In genomic region chr1:224182866-224183590, GRCh38 we compare ENCODE assay signal across 8 cellular contexts. TPM values are rescaled to one million over a fixed set of nuclear protein-coding genes. Genes with fewer than 3 reads are reported as not detected.
DNase-seq lines count a peak whose midpoint lies in the region; ATAC-seq and TF ChIP-seq lines count a peak whose summit lies in the region.

Gene DEGS1, plus strand, starts transcription at chr1:224183240. Its CDS starts 97 bp downstream, at chr1:224183337.

- H3K9me3 Mint-ChIP-seq in CD4-positive, alpha-beta memory T cell, result peaks cover 0 to 4% (median 0%) of the 10 kb centered on the region in 8 donors
- no peaks in the 10 kb centered on the region for H3K9me3 Mint-ChIP-seq in activated CD8-positive, alpha-beta T cell treated with anti-CD3 and anti-CD28 coated beads for 36 hours

- H3K4me3 ChIP-seq in CD4-positive, alpha-beta memory T cell (ENCODE audit: low read length in 2 of 2), result peak within 1 kb of the TSS; percentile 79
- H3K4me3 ChIP-seq in ectodermal cell (ENCODE audit: insufficient read depth, low read depth, low read length), result peak within 1 kb of the TSS; percentile 63

- peak within 1 kb of the TSS; percentile 93 for H3K27ac ChIP-seq in CD4-positive, alpha-beta memory T cell (ENCODE audit: low read depth, low read length)
- H3K27ac ChIP-seq in ectodermal cell (ENCODE audit: insufficient read depth, low read depth, low read length, poor library complexity, severe bottlenecking), result peak within 1 kb of the TSS; percentile 79

- peaks cover 27 to 53% (median 40%) of the 10 kb centered on the region in 4 donors for H3K4me1 Mint-ChIP-seq in CD4-positive, alpha-beta memory T cell
- H3K4me1 Mint-ChIP-seq in activated CD8-positive, alpha-beta T cell treated with anti-CD3 and anti-CD28 coated beads for 36 hours (ENCODE audit: low read depth), result peaks cover 41% of the 10 kb centered on the region

- H3K27me3 Mint-ChIP-seq in CD4-positive, alpha-beta memory T cell, result no peaks in the 10 kb centered on the region
- H3K27me3 Mint-ChIP-seq in activated CD8-positive, alpha-beta T cell treated with anti-CD3 and anti-CD28 coated beads for 36 hours, result no peaks in the 10 kb centered on the region

- peak within 1 kb of the TSS; percentile 90 to 97 (median 94) for H3K4me3 Mint-ChIP-seq in CD4-positive, alpha-beta memory T cell
- peak within 1 kb of the TSS; percentile 94 for H3K4me3 Mint-ChIP-seq in activated CD8-positive, alpha-beta T cell treated with anti-CD3 and anti-CD28 coated beads for 36 hours

- peaks cover 3 to 24% of the 10 kb centered on the region in 2 donors for H3K36me3 Mint-ChIP-seq in CD4-positive, alpha-beta memory T cell
- H3K36me3 Mint-ChIP-seq in activated CD8-positive, alpha-beta T cell treated with anti-CD3 and anti-CD28 coated beads for 36 hours (ENCODE audit: low read depth), result peaks cover 28% of the 10 kb centered on the region

- H3K9me3 ChIP-seq in CD4-positive, alpha-beta memory T cell (ENCODE audit: control insufficient read depth in 1 of 2, low read length in 2 of 2), result no peaks in the 10 kb centered on the region
- no peaks in the 10 kb centered on the region for H3K9me3 ChIP-seq in ectodermal cell (ENCODE audit: control insufficient read depth, low read length)

- peaks cover 59% of the 10 kb centered on the region for H3K4me1 ChIP-seq in CD4-positive, alpha-beta memory T cell (ENCODE audit: insufficient read depth, low read length)
- peaks cover 8% of the 10 kb centered on the region for H3K4me1 ChIP-seq in ectodermal cell (ENCODE audit: control insufficient read depth, insufficient read depth, low read length)

- POLR2A ChIA-PET in CD4-positive, alpha-beta memory T cell (lab: Charles Lee; ENCODE audit: partially characterized antibody), result interaction anchor here (0.6 to 4.7 kb wide), 28 partner anchors 9 to 1816 kb away, joined by 3 to 49 read pairs (median 6); partner anchors contain the start of genes CNIH4, FBXO28, NVL and SDE2
- POLR2A ChIA-PET in activated CD8-positive, alpha-beta T cell treated with anti-CD3 and anti-CD28 coated beads for 36 hours (lab: Charles Lee), result interaction anchor here (0.6 to 5.8 kb wide), 9 partner anchors 10 to 196 kb away, joined by 3 to 39 read pairs (median 3); partner anchors contain the start of gene FBXO28

- CTCF ChIA-PET in CD4-positive, alpha-beta memory T cell (lab: Charles Lee; ENCODE audit: partially characterized antibody), result interaction anchor here (0.8 to 1.9 kb wide), 6 partner anchors 13 to 152 kb away, joined by 3 to 7 read pairs (median 4); no protein-coding TSS in a partner anchor
- CTCF ChIA-PET in activated CD8-positive, alpha-beta T cell treated with anti-CD3 and anti-CD28 coated beads for 36 hours (lab: Charles Lee), result interaction anchor here (0.8 to 3.1 kb wide), 6 partner anchors 10 to 273 kb away, joined by 3 to 12 read pairs (median 4); no protein-coding TSS in a partner anchor

- peak within 1 kb of the TSS; percentile 91 to 99 (median 98) for H3K27ac Mint-ChIP-seq in CD4-positive, alpha-beta memory T cell
- H3K27ac Mint-ChIP-seq in activated CD8-positive, alpha-beta T cell treated with anti-CD3 and anti-CD28 coated beads for 36 hours, result peak within 1 kb of the TSS; percentile 89

- no peak for TF ChIP-seq CTCF in activated CD8-positive, alpha-beta T cell treated with anti-CD3 and anti-CD28 coated beads for 36 hours (IDR thresholded peaks at IDR 0.05)

- WGBS in ectodermal cell, 2 experiments, result 0 to 1% methylated on average over 94 of the region's 94 CpGs

- no peaks in the 10 kb centered on the region for H3K36me3 ChIP-seq in CD4-positive, alpha-beta memory T cell (ENCODE audit: insufficient read depth, low read length)
- no peaks in the 10 kb centered on the region for H3K36me3 ChIP-seq in ectodermal cell (ENCODE audit: control insufficient read depth, insufficient read depth, low read length)

- no peaks in the 10 kb centered on the region for H3K27me3 ChIP-seq in CD4-positive, alpha-beta memory T cell (ENCODE audit: insufficient read depth, low read length)
- no peaks in the 10 kb centered on the region for H3K27me3 ChIP-seq in ectodermal cell (ENCODE audit: control insufficient read depth, insufficient read depth, low read length, poor library complexity, severe bottlenecking)

- peak; percentile 65 for ATAC-seq in GM19438 (IDR thresholded peaks at IDR 0.05; ENCODE audit: low read depth, unreplicated experiment)
- ATAC-seq in HG03565 (IDR thresholded peaks at IDR 0.05; ENCODE audit: unreplicated experiment), result peak; percentile 32
- ATAC-seq in activated CD8-positive, alpha-beta T cell treated with anti-CD3 and anti-CD28 coated beads for 36 hours, result peak; percentile 73

- peak; percentile 84 to 88 (median 85) for DNase-seq in CD4-positive, alpha-beta memory T cell
- DNase-seq in NCI-H774 (lab: John Stamatoyannopoulos, UW) (peak; percentile 91), lung microvascular endothelial cell (ENCODE audit: low read depth in 2 of 2) (peak; percentile 83 to 84)
- peak; percentile 85 for DNase-seq in activated CD8-positive, alpha-beta T cell treated with anti-CD3 and anti-CD28 coated beads for 36 hours
- DNase-seq in stimulated activated CD4-positive, alpha-beta T cell treated with anti-CD3 and anti-CD28 coated beads, TNF-alpha, amount 100 ng/mL, for 48 hours (ENCODE audit: low read depth in 3 of 3), result peak; percentile 61 to 75 (median 67)

- intact Hi-C loops in CD4-positive, alpha-beta memory T cell (cut with micrococcal nuclease), result loop anchor here (1.0 to 10.0 kb wide), 9 partner anchors 13 to 1566 kb away; partner anchors contain the start of genes CNIH4, FBXO28, MIA3 and NVL
- intact Hi-C loops in activated CD8-positive, alpha-beta T cell treated with anti-CD3 and anti-CD28 coated beads for 36 hours (cut with micrococcal nuclease), result loop anchor here (10.0 kb wide), 1 partner anchor 68 kb away; the partner anchor contains the start of gene FBXO28

RNA-seq across cellular contexts. Expression of gene DEGS1, which starts in this region (rescaled TPM):
- 10 to 100 TPM; 58.5 TPM for total RNA-seq in CD4-positive, alpha-beta memory T cell
- polyA plus RNA-seq in CD4-positive, alpha-beta memory T cell, result 100 to 1,000 TPM; 135 to 137 TPM
- total RNA-seq in activated CD8-positive, alpha-beta T cell treated with anti-CD3 and anti-CD28 coated beads for 36 hours, result 10 to 100 TPM; 32.3 to 33.8 TPM
- polyA plus RNA-seq in ectodermal cell (2013, experiment 1 of 4), result 65.7 TPM
- polyA plus RNA-seq in ectodermal cell (2013, experiment 2 of 4), result 66.0 TPM
- 51.5 TPM for polyA plus RNA-seq in ectodermal cell (2013, experiment 3 of 4)
- polyA plus RNA-seq in ectodermal cell (2013, experiment 4 of 4), result 57.4 TPM
- 64.1 and 70.0 TPM in 2 replicates for total RNA-seq in lung microvascular endothelial cell

Comparison
In these comparisons a context has a peak if more than half of its experiments do, and no peak if none do; other contexts are left out.
1. Peak in every context shown above with its lines: DNase-seq, ATAC-seq, H3K4me3 ChIP-seq and H3K27ac ChIP-seq.